In genomic region chr1:9316512-9316911, GRCh38 we compare ENCODE assay signal across 18 cellular contexts. TPM values are rescaled to one million over a fixed set of nuclear protein-coding genes. Genes with fewer than 3 reads are reported as not detected.
DNase-seq lines count a peak whose midpoint lies in the region; ATAC-seq and TF ChIP-seq lines count a peak whose summit lies in the region.
"Had no signal": no experiment of that assay in that cellular context is flagged by ENCODE, and none has a peak within 500 bp of the region (broad histone marks: within the 10 kb centered on the region; RNA-seq: fewer than 3 reads in every experiment).

No MANE protein-coding gene starts in this region.

- H3K27ac ChIP-seq in AG04450 (ENCODE audit: low read depth, low read length) (peak overlapping the region; percentile 87), coronary artery (peak overlapping the region; percentile 4 to 71)
- H3K27ac ChIP-seq in CD8-positive, alpha-beta T cell (ENCODE audit: low read depth, low read length) = no peak overlapping the region
- H3K27ac ChIP-seq: left lung, neural progenitor cell, testis had no signal

- DNase-seq in AG04450 (ENCODE audit: low read depth, low spot score) (no peak), HFFc6 (no peak), coronary artery (ENCODE audit: low spot score) (no peak), osteocyte (ENCODE audit: extremely low spot score, unreplicated experiment) (no peak), glutamatergic neuron (no peak)
- DNase-seq in CD8-positive, alpha-beta T cell = no peak
- no peak for DNase-seq in activated naive CD8-positive, alpha-beta T cell treated with anti-CD3 and anti-CD28 coated beads, Interleukin-2, amount 50 U/mL, for 24 hours
- DNase-seq: activated CD4-positive, alpha-beta T cell treated with anti-CD3 and anti-CD28 coated beads, Interleukin-2, amount 50 U/mL, for 4 hours; activated T-cell treated with anti-CD3 and anti-CD28 coated beads, Interleukin-2, amount 50 U/mL, for 4 hours; AML-193; COR-L47; mucosa of descending colon; NCI-H1930; NCI-H446; testis had no signal

- H3K9me3 ChIP-seq in AG04450 (ENCODE audit: control insufficient read depth, insufficient read depth, low read length) = no peaks in the 10 kb centered on the region; the same call in 1 of the 2 replicates
- H3K9me3 ChIP-seq in CD8-positive, alpha-beta T cell (ENCODE audit: low read length) = no peaks in the 10 kb centered on the region
- H3K9me3 ChIP-seq: left lung, mucosa of descending colon, testis had no signal

- H3K9me3 Mint-ChIP-seq in HFFc6 (no peaks in the 10 kb centered on the region), osteocyte (ENCODE audit: unreplicated experiment) (no peaks in the 10 kb centered on the region), glutamatergic neuron (ENCODE audit: unreplicated experiment) (peaks cover 6% of the 10 kb centered on the region)
- H3K9me3 Mint-ChIP-seq in CD8-positive, alpha-beta T cell = no peaks in the 10 kb centered on the region
- H3K9me3 Mint-ChIP-seq in activated naive CD8-positive, alpha-beta T cell treated with anti-CD3 and anti-CD28 coated beads, Interleukin-2, amount 50 U/mL, for 24 hours = no peaks in the 10 kb centered on the region
- H3K9me3 Mint-ChIP-seq: activated T-cell treated with anti-CD3 and anti-CD28 coated beads, Interleukin-2, amount 50 U/mL, for 4 hours; neural progenitor cell had no signal

- H3K27me3 Mint-ChIP-seq in HFFc6 (ENCODE audit: insufficient read depth) = no peaks in the 10 kb centered on the region
- H3K27me3 Mint-ChIP-seq in osteocyte (ENCODE audit: unreplicated experiment) = no peaks in the 10 kb centered on the region
- H3K27me3 Mint-ChIP-seq in CD8-positive, alpha-beta T cell (ENCODE audit: low read depth) = no peaks in the 10 kb centered on the region
- H3K27me3 Mint-ChIP-seq in activated naive CD8-positive, alpha-beta T cell treated with anti-CD3 and anti-CD28 coated beads, Interleukin-2, amount 50 U/mL, for 24 hours = no peaks in the 10 kb centered on the region
- peaks cover 12% of the 10 kb centered on the region for H3K27me3 Mint-ChIP-seq in glutamatergic neuron (ENCODE audit: unreplicated experiment)

- H3K4me1 Mint-ChIP-seq in HFFc6 (ENCODE audit: low read depth) (peaks cover 34% of the 10 kb centered on the region), osteocyte (ENCODE audit: unreplicated experiment) (peaks cover 66% of the 10 kb centered on the region), glutamatergic neuron (ENCODE audit: low read depth, unreplicated experiment) (peaks cover 51% of the 10 kb centered on the region)
- peaks cover 23% of the 10 kb centered on the region for H3K4me1 Mint-ChIP-seq in CD8-positive, alpha-beta T cell (ENCODE audit: low read depth)
- H3K4me1 Mint-ChIP-seq in activated naive CD8-positive, alpha-beta T cell treated with anti-CD3 and anti-CD28 coated beads, Interleukin-2, amount 50 U/mL, for 24 hours = peaks cover 36% of the 10 kb centered on the region

- POLR2A ChIA-PET in AG04450 (lab: Yijun Ruan, JAX) = no interaction called here
- POLR2A ChIA-PET in CD8-positive, alpha-beta T cell (lab: Charles Lee) = no interaction called here

- H3K27me3 ChIP-seq in AG04450 (ENCODE audit: control insufficient read depth, insufficient read depth, low read length) = no peaks in the 10 kb centered on the region
- H3K27me3 ChIP-seq in CD8-positive, alpha-beta T cell (ENCODE audit: insufficient read depth, low read length) = no peaks in the 10 kb centered on the region
- H3K27me3 ChIP-seq: left lung, neural progenitor cell, testis had no signal

- H3K4me3 Mint-ChIP-seq in HFFc6 = no peak overlapping the region
- H3K4me3 Mint-ChIP-seq in osteocyte (ENCODE audit: unreplicated experiment) = no peak overlapping the region
- H3K4me3 Mint-ChIP-seq in CD8-positive, alpha-beta T cell = no peak overlapping the region
- H3K4me3 Mint-ChIP-seq in activated naive CD8-positive, alpha-beta T cell treated with anti-CD3 and anti-CD28 coated beads, Interleukin-2, amount 50 U/mL, for 24 hours = no peak overlapping the region
- H3K4me3 Mint-ChIP-seq in glutamatergic neuron (ENCODE audit: unreplicated experiment) = no peak overlapping the region
- H3K4me3 Mint-ChIP-seq: neural progenitor cell had no signal

- H3K4me1 ChIP-seq in CD8-positive, alpha-beta T cell (ENCODE audit: insufficient read depth, low read length) = no peaks in the 10 kb centered on the region

- H3K27ac Mint-ChIP-seq in HFFc6 (peak overlapping the region; percentile 93; the same call in 1 of the 2 replicates), osteocyte (ENCODE audit: unreplicated experiment) (peak overlapping the region; percentile 96), glutamatergic neuron (ENCODE audit: unreplicated experiment) (no peak overlapping the region)
- H3K27ac Mint-ChIP-seq in CD8-positive, alpha-beta T cell = no peak overlapping the region
- H3K27ac Mint-ChIP-seq in activated naive CD8-positive, alpha-beta T cell treated with anti-CD3 and anti-CD28 coated beads, Interleukin-2, amount 50 U/mL, for 24 hours = no peak overlapping the region

- H3K36me3 Mint-ChIP-seq in HFFc6 (ENCODE audit: low read depth) = no peaks in the 10 kb centered on the region
- H3K36me3 Mint-ChIP-seq in osteocyte (ENCODE audit: unreplicated experiment) = peaks cover 5% of the 10 kb centered on the region
- no peaks in the 10 kb centered on the region for H3K36me3 Mint-ChIP-seq in CD8-positive, alpha-beta T cell
- no peaks in the 10 kb centered on the region for H3K36me3 Mint-ChIP-seq in activated naive CD8-positive, alpha-beta T cell treated with anti-CD3 and anti-CD28 coated beads, Interleukin-2, amount 50 U/mL, for 24 hours (ENCODE audit: low read depth)
- no peaks in the 10 kb centered on the region for H3K36me3 Mint-ChIP-seq in glutamatergic neuron (ENCODE audit: unreplicated experiment)
- H3K36me3 Mint-ChIP-seq: neural progenitor cell had no signal

- TF ChIP-seq CTCF in AG04450 (IDR thresholded peaks at IDR 0.05; ENCODE audit: low read depth, low read length) = no peak
- no peak for TF ChIP-seq CTCF in HFFc6 (IDR thresholded peaks at IDR 0.05)
- no peak for TF ChIP-seq CTCF in coronary artery (IDR thresholded peaks at IDR 0.05)
- no peak for TF ChIP-seq CTCF in osteocyte (IDR thresholded peaks at IDR 0.05)
- no peak for TF ChIP-seq CTCF in CD8-positive, alpha-beta T cell (IDR thresholded peaks at IDR 0.05)
- no peak for TF ChIP-seq CTCF in glutamatergic neuron (IDR thresholded peaks at IDR 0.05; ENCODE audit: partially characterized antibody, unreplicated experiment)

- H3K36me3 ChIP-seq in CD8-positive, alpha-beta T cell (ENCODE audit: insufficient read depth, low read length) = no peaks in the 10 kb centered on the region
- H3K36me3 ChIP-seq: left lung, neural progenitor cell had no signal

- no peak overlapping the region for H3K4me3 ChIP-seq in AG04450 (ENCODE audit: low read depth, low read length)
- no peak overlapping the region for H3K4me3 ChIP-seq in coronary artery
- H3K4me3 ChIP-seq in CD8-positive, alpha-beta T cell (ENCODE audit: low read depth, low read length) = no peak overlapping the region
- H3K4me3 ChIP-seq: left lung, mucosa of descending colon, neural progenitor cell, testis had no signal

- intact Hi-C loops in CD8-positive, alpha-beta T cell (cut with DNase I, micrococcal nuclease) = no loop called here

- CTCF ChIA-PET in AG04450 (lab: Charles Lee) = interaction anchor here (2.0 kb wide), 1 partner anchor 27 kb away, joined by 5 read pairs; no protein-coding TSS in a partner anchor
- CTCF ChIA-PET in CD8-positive, alpha-beta T cell (lab: Charles Lee) = interaction anchor here (0.6 to 1.4 kb wide), 2 partner anchors 174 to 464 kb away, joined by 3 to 4 read pairs; no protein-coding TSS in a partner anchor

- ATAC-seq in CD8-positive, alpha-beta T cell = no peak
- no peak for ATAC-seq in activated naive CD8-positive, alpha-beta T cell treated with anti-CD3 and anti-CD28 coated beads, Interleukin-2, amount 50 U/mL, for 24 hours
- ATAC-seq in GM21367 (IDR thresholded peaks at IDR 0.05; ENCODE audit: unreplicated experiment) = no peak
- ATAC-seq: left lung had no signal

RNA-seq across cellular contexts. Expression of gene SPSB1, which starts 23.8 kb away (rescaled TPM):
- polyA plus RNA-seq in AG04450 (2011; rRNA removed) = 19.4 and 20.3 TPM in 2 replicates
- 37.1 and 41.0 TPM in 2 replicates for polyA minus RNA-seq in AG04450 (2011; rRNA and poly(A)+ RNA removed)
- 10 to 100 TPM in 1 of 6 experiments, 1 to 10 TPM in 5; 5.9 to 10.4 (median 8.6) TPM for total RNA-seq in HFFc6 (2021; fragmentation: NEBNext Ultra II Directional; extraction: Animal tissue kit (Norgen Biotek cat#: 25700))
- total RNA-seq in osteocyte (52.8 and 63.2 TPM in 2 replicates), glutamatergic neuron (ENCODE audit: unreplicated experiment) (78.6 TPM)
- total RNA-seq in CD8-positive, alpha-beta T cell = 1 to 10 TPM; 1.6 to 2.2 TPM

Comparison
In these comparisons a context has a peak if more than half of its experiments do, and no peak if none do; other contexts are left out.
1. H3K27ac Mint-ChIP-seq: peak in HFFc6 (single experiment) and osteocyte (single experiment); none in CD8-positive, alpha-beta T cell (single experiment), activated naive CD8-positive, alpha-beta T cell treated with anti-CD3 and anti-CD28 coated beads, Interleukin-2, amount 50 U/mL, for 24 hours (single experiment) and glutamatergic neuron (single experiment).